In genomic region chr19:5621945-5622464, GRCh38 we compare ENCODE assay signal across 6 cellular contexts. TPM values are rescaled to one million over a fixed set of nuclear protein-coding genes. Genes with fewer than 3 reads are reported as not detected.
DNase-seq lines count a peak whose midpoint lies in the region; ATAC-seq and TF ChIP-seq lines count a peak whose summit lies in the region.

No MANE protein-coding gene starts in this region.

- no peak for TF ChIP-seq CTCF in BJ (IDR thresholded peaks at IDR 0.05; ENCODE audit: insufficient read depth, low read depth, low read length)
- no peak for TF ChIP-seq CTCF in foreskin keratinocyte (conservative IDR thresholded peaks at IDR 0.05)

- peak overlapping the region; percentile 94 for H3K4me3 ChIP-seq in BJ (ENCODE audit: low read depth, low read length)
- peak overlapping the region; percentile 89 for H3K4me3 ChIP-seq in SJCRH30

- TF ChIP-seq POLR2A in erythroblast (IDR thresholded peaks at IDR 0.05; ENCODE audit: low read length): no peak

- POLR2A ChIA-PET in BJ (lab: Charles Lee): interaction anchor here (0.7 kb wide), 1 partner anchor 436 kb away, joined by 3 read pairs; no protein-coding TSS in a partner anchor

- ATAC-seq in foreskin keratinocyte (no peak), GM18511 (IDR thresholded peaks at IDR 0.05; ENCODE audit: unreplicated experiment) (no peak)

- peaks cover 9% of the 10 kb centered on the region for H3K36me3 ChIP-seq in BJ (ENCODE audit: control insufficient read depth, insufficient read depth, low read length)
- H3K36me3 ChIP-seq in SJCRH30: peaks cover 59% of the 10 kb centered on the region

- H3K4me1 ChIP-seq in SJCRH30: peaks cover 7% of the 10 kb centered on the region
- H3K4me1 ChIP-seq in foreskin keratinocyte: peaks cover 6% of the 10 kb centered on the region

- no peaks in the 10 kb centered on the region for H3K9me3 ChIP-seq in SJCRH30 (replicated peaks)

- DNase-seq in BJ (ENCODE audit: low read depth): no peak
- DNase-seq in SJCRH30: peak; percentile 20 to 32
- DNase-seq in erythroblast (lab: John Stamatoyannopoulos, UW): peak; percentile 49 to 59
- DNase-seq in stimulated activated CD4-positive, alpha-beta T cell treated with anti-CD3 and anti-CD28 coated beads, Interleukin-12 subunit alpha, Interleukin-12 subunit beta, amount 100 ng/mL, for 24 hours (ENCODE audit: low read depth in 2 of 2): peak; percentile 7 to 8
- DNase-seq in foreskin keratinocyte: no peak

- CTCF ChIA-PET in BJ (lab: Yijun Ruan, JAX): interaction anchor here (0.5 to 1.6 kb wide), 3 partner anchors 12 to 661 kb away, joined by 3 to 4 read pairs (median 3); no protein-coding TSS in a partner anchor

- H3K27me3 ChIP-seq in BJ (ENCODE audit: control insufficient read depth, insufficient read depth, low read length) (no peaks in the 10 kb centered on the region), SJCRH30 (no peaks in the 10 kb centered on the region), foreskin keratinocyte (no peaks in the 10 kb centered on the region)

- H3K27ac ChIP-seq in SJCRH30 (peak overlapping the region; percentile 87), foreskin keratinocyte (no peak overlapping the region)

RNA-seq across cellular contexts. Expression of gene SAFB2, which starts 0.6 kb away (rescaled TPM):
- polyA plus RNA-seq in BJ (2011; rRNA removed) (13.3 and 15.3 TPM in 2 replicates), foreskin keratinocyte (27.3 and 30.9 TPM in 2 replicates)
- 17.8 and 20.5 TPM in 2 replicates for polyA minus RNA-seq in BJ (2011; rRNA and poly(A)+ RNA removed)
- total RNA-seq in SJCRH30 (2014; rRNA removed; shearing (Covaris generic)): 32.6 and 41.8 TPM in 2 replicates
- 25.1 and 32.8 TPM in 2 replicates for total RNA-seq in foreskin keratinocyte

RNA-seq across cellular contexts. Expression of gene SAFB, which starts 0.9 kb away (rescaled TPM):
- polyA plus RNA-seq in BJ (2011; rRNA removed): 20.8 and 22.3 TPM in 2 replicates
- polyA minus RNA-seq in BJ (2011; rRNA and poly(A)+ RNA removed): 9.8 and 14.0 TPM in 2 replicates
- 78.9 and 106 TPM in 2 replicates for total RNA-seq in SJCRH30 (2014; rRNA removed; shearing (Covaris generic))
- total RNA-seq in foreskin keratinocyte: 50.4 and 71.0 TPM in 2 replicates
- 43.0 and 53.5 TPM in 2 replicates for polyA plus RNA-seq in foreskin keratinocyte

RNA-seq across cellular contexts. Expression of gene TINCR, which starts 54.3 kb away (rescaled TPM):
- polyA plus RNA-seq in BJ (2011; rRNA removed) (0.07 and 0.23 TPM in 2 replicates), foreskin keratinocyte (1.0 and 1.1 TPM in 2 replicates)
- not detected in 2 replicates for polyA minus RNA-seq in BJ (2011; rRNA and poly(A)+ RNA removed)
- not detected in 2 replicates for total RNA-seq in SJCRH30 (2014; rRNA removed; shearing (Covaris generic))
- 0.46 and 1.1 TPM in 2 replicates for total RNA-seq in foreskin keratinocyte

RNA-seq across cellular contexts. Expression of gene MICOS13, which starts 58.3 kb away (rescaled TPM):
- polyA plus RNA-seq in BJ (2011; rRNA removed): 65.2 and 67.8 TPM in 2 replicates
- polyA minus RNA-seq in BJ (2011; rRNA and poly(A)+ RNA removed): 11.5 and 19.8 TPM in 2 replicates
- total RNA-seq in SJCRH30 (2014; rRNA removed; shearing (Covaris generic)): 33.0 and 45.6 TPM in 2 replicates
- total RNA-seq in foreskin keratinocyte: 89.2 and 94.0 TPM in 2 replicates
- 142 and 152 TPM in 2 replicates for polyA plus RNA-seq in foreskin keratinocyte

RNA-seq across cellular contexts. Expression of gene HSD11B1L, which starts 58.8 kb away (rescaled TPM):
- polyA plus RNA-seq in BJ (2011; rRNA removed): 5.3 and 5.6 TPM in 2 replicates
- polyA minus RNA-seq in BJ (2011; rRNA and poly(A)+ RNA removed): 0.72 and 1.2 TPM in 2 replicates
- total RNA-seq in SJCRH30 (2014; rRNA removed; shearing (Covaris generic)): 0.89 and 1.3 TPM in 2 replicates
- total RNA-seq in foreskin keratinocyte: 4.6 and 5.9 TPM in 2 replicates
- 7.4 and 8.8 TPM in 2 replicates for polyA plus RNA-seq in foreskin keratinocyte

Comparison
In these comparisons a context has a peak if more than half of its experiments do, and no peak if none do; other contexts are left out.
1. DNase-seq: peak in SJCRH30 (2 of 2), erythroblast (2 of 2) and stimulated activated CD4-positive, alpha-beta T cell treated with anti-CD3 and anti-CD28 coated beads, Interleukin-12 subunit alpha, Interleukin-12 subunit beta, amount 100 ng/mL, for 24 hours (2 of 2); none in BJ (single experiment) and foreskin keratinocyte (0 of 2).